In genomic region chr3:100492059-100492809, GRCh38 we compare ENCODE assay signal across 8 cellular contexts. TPM values are rescaled to one million over a fixed set of nuclear protein-coding genes. Genes with fewer than 3 reads are reported as not detected.
A peak's percentile ranks its signal among the peaks of the same experiment; 100 is the strongest.
DNase-seq lines count a peak whose midpoint lies in the region; ATAC-seq and TF ChIP-seq lines count a peak whose summit lies in the region.

Gene TMEM45A (plus strand): TSS chr3:100492619. CDS start chr3:100555212, 62,593 bp downstream.

- DNase-seq in SIG-M5 treated with dmso at 0.1 percent for 504 hours (lab: John Stamatoyannopoulos, UW; ENCODE audit: unreplicated experiment) (peak; percentile 64), SIG-M5 (lab: John Stamatoyannopoulos, UW) (no peak), NCI-H2107 (lab: John Stamatoyannopoulos, UW) (peak; percentile 42), breast epithelium (ENCODE audit: low spot score in 2 of 2) (peak; percentile 87 to 91), iPS-NIHi11 (ENCODE audit: low spot score) (peak; percentile 100)

- ATAC-seq in HG03060 (IDR thresholded peaks at IDR 0.05; ENCODE audit: low read depth, unreplicated experiment) = peak; percentile 68

- no peak for TF ChIP-seq POLR2A in breast epithelium (IDR thresholded peaks at IDR 0.05)

- intact Hi-C loops in breast epithelium (cut with DNase I; ENCODE audit: low total_unique reads) = no loop called here

- H3K27ac ChIP-seq in VCaP (peak within 1 kb of the TSS; percentile 74), breast epithelium (peak within 1 kb of the TSS; percentile 84 to 89), skin epidermis (peak within 1 kb of the TSS in 20 of 21 experiments; percentile 71 to 95 (median 82))

- H3K36me3 ChIP-seq in breast epithelium = no peaks in the 10 kb centered on the region

- H3K4me3 ChIP-seq in breast epithelium (peak within 1 kb of the TSS; percentile 50 to 79 (median 65)), skin epidermis (peak within 1 kb of the TSS; percentile 37 to 52 (median 46))

- TF ChIP-seq CTCF in VCaP (conservative IDR thresholded peaks at IDR 0.05) = no peak
- TF ChIP-seq CTCF in breast epithelium (IDR thresholded peaks at IDR 0.05) = no peak

- H3K4me1 ChIP-seq in breast epithelium = no peaks in the 10 kb centered on the region

- H3K9me3 ChIP-seq in breast epithelium = no peaks in the 10 kb centered on the region

- no peaks in the 10 kb centered on the region for H3K27me3 ChIP-seq in breast epithelium

RNA-seq across cellular contexts. Expression of gene TMEM45A, which starts in this region (rescaled TPM):
- total RNA-seq in breast epithelium = 10 to 100 TPM; 19.7 to 24.5 (median 20.9) TPM
